In the genomic region with DNA sequence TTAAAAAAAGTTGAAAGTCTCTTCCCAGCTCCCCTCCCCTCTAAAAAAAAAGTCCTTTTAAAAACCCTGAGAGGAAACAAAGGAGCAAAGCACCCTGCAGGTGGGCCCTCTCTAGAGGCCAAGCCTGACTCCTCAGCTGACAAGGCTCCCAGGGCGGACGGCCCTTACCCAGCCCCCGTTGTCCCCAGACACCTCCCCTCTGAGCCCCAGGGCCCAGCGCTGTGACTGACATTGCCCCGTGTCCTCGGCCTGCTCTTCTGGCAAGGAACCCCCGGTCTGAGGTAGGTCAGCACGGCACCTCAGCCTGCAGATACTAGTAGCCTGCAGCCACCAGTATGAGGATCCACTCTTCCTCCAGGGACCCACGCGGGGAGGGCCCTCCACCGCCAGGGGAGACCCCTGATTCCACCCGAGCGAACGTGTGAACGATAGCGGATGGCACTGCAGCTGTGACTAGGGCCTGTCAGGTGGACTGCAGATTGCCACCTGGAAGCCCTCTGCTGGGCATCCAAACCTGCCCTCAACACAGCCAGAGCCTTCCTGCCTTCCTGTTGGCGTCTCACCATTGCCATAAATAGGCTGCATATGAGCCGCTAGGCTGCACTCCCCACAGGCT, we compare ENCODE assay signal across 1 cellular context.
TF ChIP-seq lines count a peak whose summit lies in the region.

No MANE protein-coding gene starts in this region.

TF ChIP-seq in WTC11, 78 proteins besides CTCF, POLR2A, EP300 and RAD21 (continued from another document):
- TF ChIP-seq, protein P1, sequence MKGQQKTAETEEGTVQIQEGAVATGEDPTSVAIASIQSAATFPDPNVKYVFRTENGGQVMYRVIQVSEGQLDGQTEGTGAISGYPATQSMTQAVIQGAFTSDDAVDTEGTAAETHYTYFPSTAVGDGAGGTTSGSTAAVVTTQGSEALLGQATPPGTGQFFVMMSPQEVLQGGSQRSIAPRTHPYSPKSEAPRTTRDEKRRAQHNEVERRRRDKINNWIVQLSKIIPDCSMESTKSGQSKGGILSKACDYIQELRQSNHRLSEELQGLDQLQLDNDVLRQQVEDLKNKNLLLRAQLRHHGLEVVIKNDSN (CRISPR knock-in tag; IDR thresholded peaks at IDR 0.05) = no peak
- TF ChIP-seq ATF6 (CRISPR knock-in tag; IDR thresholded peaks at IDR 0.05) (no peak), FOXJ3 (CRISPR knock-in tag; IDR thresholded peaks at IDR 0.05; ENCODE audit: borderline replicate concordance) (no peak), JUN (CRISPR knock-in tag; IDR thresholded peaks at IDR 0.05) (no peak)
TF ChIP-seq in WTC11: peak in this region for 0.
